In the genomic region with DNA sequence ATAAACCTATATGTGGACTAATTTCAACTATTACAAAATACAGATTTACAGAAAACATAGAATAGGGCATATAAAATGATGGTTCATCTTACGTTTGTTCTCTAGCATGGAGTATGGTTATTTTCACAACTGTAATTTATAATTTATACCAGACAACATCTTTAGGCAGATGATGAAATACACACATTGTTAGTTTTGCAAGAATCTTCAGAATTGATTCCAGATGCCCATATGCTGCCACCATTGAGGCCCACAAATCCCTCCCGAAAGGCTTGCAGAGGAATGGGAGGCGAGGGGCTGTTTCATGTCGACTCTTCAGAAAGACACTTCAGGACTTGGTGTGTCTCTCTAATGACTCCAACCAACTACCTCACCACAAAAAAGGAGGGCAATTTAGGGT, we compare ENCODE assay signal across 15 cellular contexts.
DNase-seq lines count a peak whose midpoint lies in the region; ATAC-seq lines count a peak whose summit lies in the region.
"Had no signal": no experiment of that assay in that cellular context is flagged by ENCODE, and none has a peak within 500 bp of the region (broad histone marks: within the 10 kb centered on the region; RNA-seq: fewer than 3 reads in every experiment).

No MANE protein-coding gene starts in this region.

- H3K9me3 ChIP-seq in SK-N-MC (ENCODE audit: low read depth, low read length): no peaks in the 10 kb centered on the region
- H3K9me3 ChIP-seq: BLaER1, HAP-1 had no signal

- ATAC-seq in GM19397 (IDR thresholded peaks at IDR 0.05; ENCODE audit: unreplicated experiment) (no peak), HG02588 (IDR thresholded peaks at IDR 0.05; ENCODE audit: unreplicated experiment) (no peak)
- ATAC-seq: K562 had no signal

- H3K27ac ChIP-seq in SK-N-MC: peak overlapping the region; percentile 80
- H3K27ac ChIP-seq: BLaER1 had no signal

- H3K4me3 ChIP-seq in SK-N-MC: peak overlapping the region; percentile 40; the same call in 1 of the 2 replicates
- H3K4me3 ChIP-seq: BLaER1, HAP-1, K562 had no signal

- H3K9ac ChIP-seq in SK-N-MC (ENCODE audit: insufficient read length): peak overlapping the region; percentile 25
- H3K9ac ChIP-seq: BLaER1 had no signal

- H3K36me3 ChIP-seq in SK-N-MC (ENCODE audit: insufficient read depth, low read length): no peaks in the 10 kb centered on the region
- H3K36me3 ChIP-seq: BLaER1, HAP-1 had no signal

- DNase-seq in SK-N-MC (ENCODE audit: low read depth, low spot score) (peak; percentile 58), amniotic epithelial cell (ENCODE audit: low read depth) (peak; percentile 25), fibroblast of peridontal ligament (ENCODE audit: extremely low read depth) (peak; percentile 57), HK-2 (ENCODE audit: unreplicated experiment) (no peak)
- DNase-seq: ACHN; CD4-positive, alpha-beta memory T cell; DMS153; DMS79; GDM1; IMR-90 had no signal
